ENCODE assay signal across 21 cellular contexts in the genomic region with DNA sequence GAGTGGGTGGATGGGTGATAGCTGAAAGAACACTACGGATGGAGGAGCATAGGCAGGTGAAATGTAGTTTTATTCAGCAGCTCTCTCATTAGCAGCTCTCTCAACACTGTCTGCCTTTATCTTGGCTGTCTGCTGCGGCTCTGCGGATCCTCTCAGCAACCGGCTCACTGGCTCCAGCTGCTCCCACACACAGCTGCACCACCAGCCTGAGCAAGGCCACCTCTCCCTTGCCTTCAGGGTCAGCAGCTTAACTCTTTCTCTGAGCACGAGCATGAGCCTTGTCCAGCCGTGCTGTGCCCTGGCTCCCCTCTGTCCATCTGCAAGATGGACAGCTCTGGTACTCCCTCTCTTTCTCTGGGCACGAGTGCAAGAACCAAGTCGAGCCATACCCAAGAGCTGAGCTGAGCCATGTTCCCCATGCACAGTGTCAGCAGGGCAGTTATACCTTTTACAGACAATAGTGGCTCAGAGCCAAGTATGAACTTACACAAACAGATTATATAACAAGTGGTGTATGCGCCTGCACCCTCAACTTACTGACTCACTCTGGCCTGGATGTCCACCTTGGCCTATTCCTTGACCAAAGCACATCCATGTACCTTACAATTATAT.
"Had no signal": no experiment of that assay in that cellular context is flagged by ENCODE, and none has a peak within 500 bp of the region (broad histone marks: within the 10 kb centered on the region; RNA-seq: fewer than 3 reads in every experiment).

No MANE protein-coding gene starts in this region.

- H3K4me3 Mint-ChIP-seq: activated CD4-positive, alpha-beta T cell treated with anti-CD3 and anti-CD28 coated beads for 36 hours; activated CD8-positive, alpha-beta T cell treated with anti-CD3 and anti-CD28 coated beads for 36 hours; activated naive CD8-positive, alpha-beta T cell treated with anti-CD3 and anti-CD28 coated beads, Interleukin-2, amount 10 ng/mL, durations not matched to agents 7 days and 5 days had no signal

- H3K4me1 Mint-ChIP-seq: activated CD4-positive, alpha-beta T cell treated with anti-CD3 and anti-CD28 coated beads for 36 hours; activated naive CD8-positive, alpha-beta T cell treated with anti-CD3 and anti-CD28 coated beads, Interleukin-2, amount 10 ng/mL, durations not matched to agents 7 days and 5 days had no signal

- ATAC-seq: activated CD4-positive, alpha-beta T cell treated with anti-CD3 and anti-CD28 coated beads for 36 hours; activated CD8-positive, alpha-beta T cell treated with anti-CD3 and anti-CD28 coated beads for 36 hours had no signal

- H3K4me1 ChIP-seq: adrenal gland, breast epithelium had no signal

- H3K9me3 ChIP-seq: adrenal gland, breast epithelium, SK-N-SH had no signal

- H3K27ac Mint-ChIP-seq: activated CD4-positive, alpha-beta T cell treated with anti-CD3 and anti-CD28 coated beads for 36 hours; activated CD8-positive, alpha-beta T cell treated with anti-CD3 and anti-CD28 coated beads for 36 hours; activated naive CD8-positive, alpha-beta T cell treated with anti-CD3 and anti-CD28 coated beads, Interleukin-2, amount 10 ng/mL, durations not matched to agents 7 days and 5 days had no signal

- H3K36me3 ChIP-seq: adrenal gland, breast epithelium, MG63 had no signal

- H3K4me3 ChIP-seq: adrenal gland, breast epithelium, MG63 had no signal

- H3K4me2 ChIP-seq: SK-N-SH had no signal

- H3K36me3 Mint-ChIP-seq: activated naive CD8-positive, alpha-beta T cell treated with anti-CD3 and anti-CD28 coated beads, Interleukin-2, amount 10 ng/mL, durations not matched to agents 7 days and 5 days had no signal

- H3K9ac ChIP-seq: SK-N-SH had no signal

- DNase-seq: activated CD4-positive, alpha-beta T cell treated with anti-CD3 and anti-CD28 coated beads for 36 hours; activated CD8-positive, alpha-beta memory T cell treated with anti-CD3 and anti-CD28 coated beads, Interleukin-2, amount 50 U/mL, for 4 hours; activated CD8-positive, alpha-beta T cell treated with anti-CD3 and anti-CD28 coated beads for 36 hours; activated naive CD4-positive, alpha-beta T cell treated with anti-CD3 and anti-CD28 coated beads, Interleukin-2, amount 50 U/mL, for 16 hours; activated naive CD8-positive, alpha-beta T cell treated with anti-CD3 and anti-CD28 coated beads, Interleukin-2, amount 10 ng/mL, durations not matched to agents 7 days and 5 days; caudate nucleus; MG63; MV-4-11; NCI-H1092 treated with DMSO at 0.1 percent for 48 hours; NCI-H1436; NCI-H187; NCI-H2081 treated with DMSO at 0.1 percent for 48 hours; NCI-H446; NCI-H524; NCI-H748 treated with DMSO at 0.1 percent for 48 hours; SIG-M5; SK-N-SH; T-helper 1 cell had no signal

- H3K9me3 Mint-ChIP-seq: activated naive CD8-positive, alpha-beta T cell treated with anti-CD3 and anti-CD28 coated beads, Interleukin-2, amount 10 ng/mL, durations not matched to agents 7 days and 5 days had no signal

- H3K27me3 ChIP-seq: adrenal gland, breast epithelium, MG63 had no signal

- H3K27ac ChIP-seq: adrenal gland, breast epithelium, VCaP had no signal
